Comparison of ENCODE assay signal across 20 cellular contexts in the genomic region with DNA sequence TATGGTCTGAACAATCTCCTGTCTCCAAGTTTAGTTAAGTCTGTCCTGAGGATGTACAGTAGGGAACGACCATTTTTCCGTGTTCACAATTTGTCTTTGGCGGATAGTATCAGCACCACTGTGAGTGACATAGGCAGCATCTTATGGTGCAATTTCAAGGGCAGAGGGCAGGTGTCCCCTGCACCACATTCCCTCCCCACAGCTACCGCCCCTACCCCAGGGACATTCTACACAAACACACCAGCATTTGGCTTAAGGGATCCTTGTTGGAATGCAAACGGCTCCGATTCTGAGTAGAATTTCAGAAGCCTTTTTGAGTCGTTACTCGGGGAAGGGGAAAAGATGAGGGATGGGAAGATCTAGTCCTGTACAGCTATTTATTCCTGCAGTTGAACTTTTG. TPM values are rescaled to one million over a fixed set of nuclear protein-coding genes. Genes with fewer than 3 reads are reported as not detected.
DNase-seq lines count a peak whose midpoint lies in the region; ATAC-seq, FAIRE-seq and TF ChIP-seq lines count a peak whose summit lies in the region.
"Had no signal": no experiment of that assay in that cellular context is flagged by ENCODE, and none has a peak within 500 bp of the region (broad histone marks: within the 10 kb centered on the region; RNA-seq: fewer than 3 reads in every experiment).

No MANE protein-coding gene starts in this region.

- no peaks in the 10 kb centered on the region for H3K79me1 ChIP-seq in neuronal stem cell (ENCODE audit: low read depth, low read length)

- H3K27ac ChIP-seq in right atrium auricular region (peak overlapping the region; percentile 50 to 77), endothelial cell of umbilical vein (ENCODE audit: insufficient read depth, low read depth, low read length) (no peak overlapping the region), neuronal stem cell (replicated peaks; ENCODE audit: low read length) (no peak overlapping the region), Peyer's patch (peak overlapping the region in 1 of 4 donors; percentile 77)
- H3K27ac ChIP-seq: KMS-11, PC-9 had no signal

- WGBS in neuronal stem cell (ENCODE audit: extremely low coverage in 2 of 2, insufficient read length in 2 of 2, insufficient replicate concordance in 1 of 2), 2 donors = no CpG with 5 or more reads among the region's 8 CpGs

- BruUV-seq in endothelial cell of umbilical vein (replicated peaks; lab: Mats Ljungman, UMichigan) = no TSS peak

- H3K9ac ChIP-seq in endothelial cell of umbilical vein (replicated peaks; ENCODE audit: extremely low read depth, insufficient read depth, low read length) (no peak overlapping the region), neuronal stem cell (ENCODE audit: low read depth, low read length, poor library complexity) (no peak overlapping the region)
- H3K9ac ChIP-seq: BLaER1 treated with 17β-estradiol and CSF1 and Interleukin-3, amounts not matched to agents 10 nM and 100 nM; KMS-11 had no signal

- H3K23ac ChIP-seq in neuronal stem cell (ENCODE audit: low read depth, low read length, poor library complexity) = no peak overlapping the region

- peak; percentile 47 for FAIRE-seq in endothelial cell of umbilical vein (lab: Jason Lieb, UNC)
- FAIRE-seq: A204.1, GM12892 had no signal

- no peaks in the 10 kb centered on the region for H4K20me1 ChIP-seq in endothelial cell of umbilical vein (replicated peaks; ENCODE audit: control insufficient read depth, extremely low read depth, insufficient read depth, low read length)
- H4K20me1 ChIP-seq: BLaER1 treated with 17β-estradiol and CSF1 and Interleukin-3, amounts not matched to agents 10 nM and 100 nM had no signal

- H2AFZ ChIP-seq in endothelial cell of umbilical vein (ENCODE audit: low read depth, low read length) (no peak overlapping the region), neuronal stem cell (ENCODE audit: low read length) (no peak overlapping the region)
- H2AFZ ChIP-seq: PC-9 had no signal

- no peaks in the 10 kb centered on the region for H3K9me1 ChIP-seq in endothelial cell of umbilical vein (replicated peaks; ENCODE audit: control insufficient read depth, extremely low read depth, insufficient read depth, low read length)

- H3K9me3 ChIP-seq in right atrium auricular region = no peaks in the 10 kb centered on the region
- H3K9me3 ChIP-seq in endothelial cell of umbilical vein (replicated peaks; ENCODE audit: control insufficient read depth, insufficient read depth, low read length) = no peaks in the 10 kb centered on the region
- no peaks in the 10 kb centered on the region for H3K9me3 ChIP-seq in neuronal stem cell (replicated peaks in 1 of 2; ENCODE audit: control insufficient read depth in 2 of 2, insufficient read depth in 1 of 2, low read depth in 1 of 2, low read length in 2 of 2)
- H3K9me3 ChIP-seq in Peyer's patch = no peaks in the 10 kb centered on the region

- TF ChIP-seq POLR2A in endothelial cell of umbilical vein (IDR thresholded peaks at IDR 0.05; ENCODE audit: low read depth, low read length) = no peak
- TF ChIP-seq POLR2A in Peyer's patch (IDR thresholded peaks at IDR 0.05) = no peak

- dilution Hi-C loops in endothelial cell of umbilical vein (cut with MboI; ENCODE audit: extremely low pct_ligation_motif_present, low sequenced_read_pairs) = no loop called here

- no peaks in the 10 kb centered on the region for H3K36me3 ChIP-seq in right atrium auricular region
- no peaks in the 10 kb centered on the region for H3K36me3 ChIP-seq in endothelial cell of umbilical vein (ENCODE audit: control insufficient read depth in 2 of 2, extremely low read depth in 1 of 2, insufficient read depth in 2 of 2, low read length in 2 of 2)
- no peaks in the 10 kb centered on the region for H3K36me3 ChIP-seq in neuronal stem cell (replicated peaks in 1 of 2; ENCODE audit: control insufficient read depth in 2 of 2, insufficient read depth in 2 of 2, low read length in 2 of 2)
- H3K36me3 ChIP-seq in Peyer's patch = no peaks in the 10 kb centered on the region
- H3K36me3 ChIP-seq: BLaER1 treated with 17β-estradiol and CSF1 and Interleukin-3, amounts not matched to agents 10 nM and 100 nM had no signal

- H2BK5ac ChIP-seq in neuronal stem cell (ENCODE audit: low read length) = no peak overlapping the region

- no peak overlapping the region for H2BK15ac ChIP-seq in neuronal stem cell (ENCODE audit: low read length)

- no peak for ATAC-seq in GM18870 (IDR thresholded peaks at IDR 0.05; ENCODE audit: unreplicated experiment)

- H2BK12ac ChIP-seq in neuronal stem cell (ENCODE audit: low read length) = no peak overlapping the region

- H3K18ac ChIP-seq in neuronal stem cell (ENCODE audit: low read length) = peak overlapping the region; percentile 53

- H2BK120ac ChIP-seq in neuronal stem cell (ENCODE audit: low read depth, low read length) = no peak overlapping the region

- intact Hi-C loops in cardiac septum (cut with DNase I) = loop anchor here (5.0 kb wide), 1 partner anchor 210 kb away; no protein-coding TSS in a partner anchor
- intact Hi-C loops in endothelial cell of umbilical vein (cut with micrococcal nuclease) = loop anchor here (5.0 kb wide), 1 partner anchor 135 kb away; the partner anchor contains the start of gene CLMN

- H3K4me1 ChIP-seq in right atrium auricular region (peaks cover 0 to 42% of the 10 kb centered on the region in 2 donors), endothelial cell of umbilical vein (ENCODE audit: control insufficient read depth, extremely low read depth, insufficient read depth, low read length) (peaks cover 38% of the 10 kb centered on the region), neuronal stem cell (ENCODE audit: control insufficient read depth in 2 of 2, insufficient read depth in 1 of 2, low read depth in 1 of 2, low read length in 2 of 2) (no peaks in the 10 kb centered on the region), Peyer's patch (peaks cover 0 to 31% (median 6%) of the 10 kb centered on the region in 4 donors)

- H3K79me2 ChIP-seq in endothelial cell of umbilical vein (ENCODE audit: control insufficient read depth, insufficient read depth, low read length) = no peaks in the 10 kb centered on the region

- no peak overlapping the region for H4K8ac ChIP-seq in neuronal stem cell (ENCODE audit: low read depth, low read length)

- DNase-seq in right atrium auricular region (ENCODE audit: low spot score) (no peak), cardiac septum (ENCODE audit: low spot score) (no peak), endothelial cell of umbilical vein (ENCODE audit: low read depth, low spot score) (no peak), neuronal stem cell (ENCODE audit: low spot score) (no peak), SW480 (ENCODE audit: low spot score) (no peak), NCI-H146 (lab: John Stamatoyannopoulos, UW) (no peak), Peyer's patch (no peak)
- DNase-seq: CD8-positive, alpha-beta memory T cell; DMS79 treated with DMSO at 0.1 percent for 48 hours; GDM1; NCI-H1048; NCI-H1436 treated with DMSO at 0.1 percent for 48 hours; NCI-H2081 treated with DMSO at 0.1 percent for 48 hours; NCI-H510A; PC-9 had no signal

- CTCF ChIA-PET in endothelial cell of umbilical vein (lab: Charles Lee) = interaction anchor here (2.6 to 3.1 kb wide), 2 partner anchors 8 to 179 kb away, joined by 12 to 19 read pairs; no protein-coding TSS in a partner anchor

- H3K4ac ChIP-seq in neuronal stem cell (ENCODE audit: low read length) = no peak overlapping the region

- POLR2A ChIA-PET in endothelial cell of umbilical vein (lab: Charles Lee) = no interaction called here

- H3K27me3 ChIP-seq in right atrium auricular region = no peaks in the 10 kb centered on the region
- no peaks in the 10 kb centered on the region for H3K27me3 ChIP-seq in endothelial cell of umbilical vein (ENCODE audit: control insufficient read depth in 2 of 2, insufficient read depth in 2 of 2, low read length in 2 of 2)
- no peaks in the 10 kb centered on the region for H3K27me3 ChIP-seq in neuronal stem cell (ENCODE audit: control insufficient read depth in 3 of 3, insufficient read depth in 3 of 3, low read depth in 1 of 3, low read length in 3 of 3)
- H3K27me3 ChIP-seq in Peyer's patch = no peaks in the 10 kb centered on the region
- H3K27me3 ChIP-seq: BLaER1 treated with 17β-estradiol and CSF1 and Interleukin-3, amounts not matched to agents 10 nM and 100 nM had no signal

- H3K14ac ChIP-seq in neuronal stem cell (ENCODE audit: low read length) = no peak overlapping the region

- H4K91ac ChIP-seq in neuronal stem cell (ENCODE audit: low read depth, low read length, poor library complexity) = no peak overlapping the region

- no peak overlapping the region for H2AK5ac ChIP-seq in neuronal stem cell (ENCODE audit: low read depth, low read length)

- no peak overlapping the region for H3K4me3 ChIP-seq in right atrium auricular region
- no peak overlapping the region for H3K4me3 ChIP-seq in endothelial cell of umbilical vein (replicated peaks in 1 of 3; ENCODE audit: insufficient read depth in 1 of 3, low read depth in 1 of 3, low read length in 3 of 3)
- H3K4me3 ChIP-seq in neuronal stem cell (ENCODE audit: low read length in 2 of 2) = no peak overlapping the region
- no peak overlapping the region for H3K4me3 ChIP-seq in Peyer's patch
- H3K4me3 ChIP-seq: BLaER1 treated with 17β-estradiol and CSF1 and Interleukin-3, amounts not matched to agents 10 nM and 100 nM; PC-9 had no signal

- H3K4me2 ChIP-seq in endothelial cell of umbilical vein (ENCODE audit: insufficient read depth, low read length) = no peak overlapping the region
- H3K4me2 ChIP-seq in neuronal stem cell (ENCODE audit: insufficient read depth, low read length, poor library complexity, severe bottlenecking) = no peak overlapping the region
- H3K4me2 ChIP-seq: KMS-11, PC-9 had no signal

- TF ChIP-seq CTCF in right atrium auricular region (IDR thresholded peaks at IDR 0.05) = no peak
- TF ChIP-seq CTCF in endothelial cell of umbilical vein (IDR thresholded peaks at IDR 0.05; ENCODE audit: extremely low read depth in 1 of 2, insufficient read depth in 1 of 2, low read depth in 1 of 2, low read length in 2 of 2) = no peak
- TF ChIP-seq CTCF in Peyer's patch (IDR thresholded peaks at IDR 0.05) = no peak

TF ChIP-seq in endothelial cell of umbilical vein, 7 proteins besides CTCF, POLR2A, EP300 and RAD21 (continues in another document):
- no peak for TF ChIP-seq JUN (IDR thresholded peaks at IDR 0.05; ENCODE audit: borderline replicate concordance, insufficient read depth, insufficient read length, low read depth)

RNA-seq across cellular contexts. Expression of gene DICER1, which starts 25.1 kb away (rescaled TPM):
- 10 to 100 TPM; 15.9 to 23.0 TPM for total RNA-seq in right atrium auricular region
- 33.1 TPM for total RNA-seq in cardiac septum
- 41.1 and 43.6 TPM in 2 replicates for total RNA-seq in endothelial cell of umbilical vein
- 8.2 and 8.3 TPM in 2 replicates for polyA plus RNA-seq in endothelial cell of umbilical vein
- 4.9 and 7.3 TPM in 2 replicates for polyA plus RNA-seq in endothelial cell of umbilical vein (2011; cell fraction: cytosol; rRNA removed)
- polyA plus RNA-seq in endothelial cell of umbilical vein (2011; cell fraction: nucleus; rRNA removed) = 55.9 and 65.8 TPM in 2 replicates
- 13.5 and 16.3 TPM in 2 replicates for polyA plus RNA-seq in endothelial cell of umbilical vein (2012)
- polyA minus RNA-seq in endothelial cell of umbilical vein = 68.4 and 71.1 TPM in 2 replicates
- polyA minus RNA-seq in endothelial cell of umbilical vein (2011; cell fraction: cytosol; rRNA and poly(A)+ RNA removed) = 39.0 TPM
- 78.9 and 114 TPM in 2 replicates for polyA minus RNA-seq in endothelial cell of umbilical vein (2011; cell fraction: nucleus; rRNA and poly(A)+ RNA removed)
- 75.9 TPM for polyA plus RNA-seq in neuronal stem cell (2013, experiment 1 of 2)
- polyA plus RNA-seq in neuronal stem cell (2013, experiment 2 of 2) = 77.6 TPM
- total RNA-seq in Peyer's patch = 100 to 1,000 TPM in 1 of 4 donors, 10 to 100 TPM in 3; 64.3 to 125 (median 78.0) TPM

Comparison
In these comparisons a context has a peak if more than half of its experiments do, and no peak if none do; other contexts are left out.
1. H3K27ac ChIP-seq: peak in right atrium auricular region (2 of 2); none in endothelial cell of umbilical vein (single experiment) and neuronal stem cell (single experiment).